ENCODE assay signal across 16 cellular contexts in genomic region chr11:19672591-19673206, GRCh38. TPM values are rescaled to one million over a fixed set of nuclear protein-coding genes. Genes with fewer than 3 reads are reported as not detected.
DNase-seq lines count a peak whose midpoint lies in the region; ATAC-seq and TF ChIP-seq lines count a peak whose summit lies in the region.
"Had no signal": no experiment of that assay in that cellular context is flagged by ENCODE, and none has a peak within 500 bp of the region (broad histone marks: within the 10 kb centered on the region; RNA-seq: fewer than 3 reads in every experiment).

No MANE protein-coding gene starts in this region.

- intact Hi-C loops in thyroid gland (cut with DNase I), result no loop called here

- H3K9me3 ChIP-seq in adipocyte (ENCODE audit: control insufficient read depth, low read length) (no peaks in the 10 kb centered on the region), thyroid gland (no peaks in the 10 kb centered on the region)
- H3K9me3 ChIP-seq: BE2C had no signal

- ATAC-seq in GM18517 (IDR thresholded peaks at IDR 0.05; ENCODE audit: unreplicated experiment), result no peak
- ATAC-seq in HG03045 (IDR thresholded peaks at IDR 0.05; ENCODE audit: unreplicated experiment), result no peak
- no peak for ATAC-seq in GM21576 (IDR thresholded peaks at IDR 0.05; ENCODE audit: unreplicated experiment)
- ATAC-seq: HCT116 had no signal

- peaks cover 10% of the 10 kb centered on the region for H3K27me3 Mint-ChIP-seq in glutamatergic neuron (ENCODE audit: unreplicated experiment)

- no peak overlapping the region for H3K4me3 Mint-ChIP-seq in glutamatergic neuron (ENCODE audit: unreplicated experiment)
- H3K4me3 Mint-ChIP-seq: activated naive CD4-positive, alpha-beta T cell treated with anti-CD3 and anti-CD28 coated beads for 36 hours had no signal

- no peak for TF ChIP-seq CTCF in glutamatergic neuron (IDR thresholded peaks at IDR 0.05; ENCODE audit: partially characterized antibody, unreplicated experiment)
- no peak for TF ChIP-seq CTCF in thyroid gland (IDR thresholded peaks at IDR 0.05)

- no peaks in the 10 kb centered on the region for H3K36me3 ChIP-seq in adipocyte (ENCODE audit: control insufficient read depth, insufficient read depth, low read length, severe bottlenecking)
- H3K36me3 ChIP-seq in thyroid gland, result no peaks in the 10 kb centered on the region
- H3K36me3 ChIP-seq: BE2C had no signal

- peak overlapping the region; percentile 63 for H3K9ac ChIP-seq in adipocyte (ENCODE audit: low read length)

- DNase-seq in NCI-H2029 (lab: John Stamatoyannopoulos, UW), result peak; percentile 15
- no peak for DNase-seq in NCI-H2029 treated with DMSO at 0.1 percent for 48 hours (lab: John Stamatoyannopoulos, UW)
- DNase-seq in adipocyte (ENCODE audit: low read depth), result no peak
- DNase-seq in glutamatergic neuron, result no peak
- DNase-seq in thyroid gland, result no peak
- DNase-seq: activated CD4-positive, alpha-beta T cell treated with anti-CD3 and anti-CD28 coated beads, Interleukin-2, amount 50 U/mL, for 1 hour; activated naive CD4-positive, alpha-beta T cell treated with anti-CD3 and anti-CD28 coated beads for 36 hours; activated T-cell treated with anti-CD3 and anti-CD28 coated beads for 4 hours; BE2C; NCI-H1105; NCI-H226 had no signal

- H3K27ac Mint-ChIP-seq in glutamatergic neuron (ENCODE audit: unreplicated experiment), result peak overlapping the region; percentile 50
- H3K27ac Mint-ChIP-seq: activated naive CD4-positive, alpha-beta T cell treated with anti-CD3 and anti-CD28 coated beads for 36 hours had no signal

- H3K4me1 ChIP-seq in adipocyte (ENCODE audit: control insufficient read depth, insufficient read depth, low read length) (peaks cover 77% of the 10 kb centered on the region), thyroid gland (peaks cover 79 to 95% of the 10 kb centered on the region in 2 donors)
- H3K4me1 ChIP-seq: BE2C had no signal

- peak overlapping the region; percentile 75 to 100 (median 88) for H3K27ac ChIP-seq in thyroid gland
- H3K27ac ChIP-seq: 22Rv1 had no signal

- peaks cover 32% of the 10 kb centered on the region for H3K4me1 Mint-ChIP-seq in glutamatergic neuron (ENCODE audit: low read depth, unreplicated experiment)

- H3K27me3 ChIP-seq in adipocyte (replicated peaks; ENCODE audit: control insufficient read depth, insufficient read depth, low read length) (no peaks in the 10 kb centered on the region), thyroid gland (no peaks in the 10 kb centered on the region)
- H3K27me3 ChIP-seq: BE2C had no signal

- no peaks in the 10 kb centered on the region for H3K36me3 Mint-ChIP-seq in glutamatergic neuron (ENCODE audit: unreplicated experiment)

- no peak for TF ChIP-seq POLR2A in thyroid gland (IDR thresholded peaks at IDR 0.05)

- H3K4me3 ChIP-seq in adipocyte (ENCODE audit: low read length) (no peak overlapping the region), thyroid gland (replicated peaks in 1 of 3) (no peak overlapping the region)

- WGBS in thyroid gland, 2 donors, result 94 to 100% methylated on average over 2 of the region's 2 CpGs

- peaks cover 7% of the 10 kb centered on the region for H3K9me3 Mint-ChIP-seq in glutamatergic neuron (ENCODE audit: unreplicated experiment)
- H3K9me3 Mint-ChIP-seq: activated naive CD4-positive, alpha-beta T cell treated with anti-CD3 and anti-CD28 coated beads for 36 hours had no signal

RNA-seq across cellular contexts. Expression of gene NAV2, which starts 39.9 kb away (rescaled TPM):
- total RNA-seq in glutamatergic neuron (ENCODE audit: unreplicated experiment) (117 TPM), thyroid gland (10 to 100 TPM; 34.8 to 88.6 (median 54.5) TPM)
